8 cellular contexts compared by ENCODE assay signal in the genomic region with DNA sequence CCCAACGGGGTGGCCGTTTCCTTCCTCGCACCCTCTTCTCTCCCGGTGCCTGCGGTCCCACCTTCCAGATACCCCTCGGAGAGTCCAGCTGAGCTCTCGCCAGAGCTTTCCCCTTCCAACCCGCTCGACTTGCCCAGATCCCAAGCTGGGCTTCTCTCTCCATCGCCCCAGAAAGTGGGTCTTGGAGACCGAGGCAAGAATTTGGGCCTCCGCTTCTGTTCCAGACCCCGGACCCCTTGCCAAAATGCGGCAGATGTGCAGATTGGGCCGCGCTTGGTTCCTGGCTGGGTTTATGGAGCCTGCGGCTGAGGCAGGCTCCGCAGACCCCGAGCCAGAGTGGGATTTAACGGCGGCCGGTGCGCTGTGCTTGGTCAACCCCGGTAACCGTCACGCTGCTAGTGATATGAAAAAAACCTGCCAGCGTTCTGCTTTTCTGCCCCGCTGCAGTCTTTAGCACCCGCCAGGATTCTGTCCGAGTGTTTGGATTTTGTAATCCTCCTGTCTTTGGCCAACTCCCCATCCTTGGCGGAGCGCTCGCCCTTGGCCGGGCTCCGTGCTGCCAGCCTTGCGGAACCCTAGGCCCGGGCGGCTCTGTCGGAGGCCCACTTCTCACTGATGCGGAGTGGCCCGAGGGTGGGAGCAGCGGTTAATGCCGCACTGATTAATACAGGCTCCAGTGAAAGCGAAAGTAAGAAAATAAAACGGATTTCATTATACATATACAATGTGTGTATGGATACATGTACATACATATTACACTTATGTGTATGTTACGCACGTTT. TPM values are rescaled to one million over a fixed set of nuclear protein-coding genes. Genes with fewer than 3 reads are reported as not detected.
DNase-seq lines count a peak whose midpoint lies in the region; ATAC-seq and TF ChIP-seq lines count a peak whose summit lies in the region.

No MANE protein-coding gene starts in this region.

- intact Hi-C loops in gastrocnemius medialis (cut with DNase I; ENCODE audit: low total_unique reads) = loop anchor here (2.0 to 10.0 kb wide), 3 partner anchors 61 to 119 kb away; a partner anchor contains a TSS

- H3K27ac ChIP-seq in gastrocnemius medialis = peak overlapping the region; percentile 89 to 91 (median 90)

- TF ChIP-seq POLR2A in gastrocnemius medialis (IDR thresholded peaks at IDR 0.05) = no peak

- DNase-seq in GM04504 (ENCODE audit: low read depth) (peak; percentile 35), HK-2 (ENCODE audit: unreplicated experiment) (peak; percentile 8), T follicular helper cell (ENCODE audit: low read depth) (peak; percentile 4), astrocyte of the spinal cord (ENCODE audit: low read depth, low spot score) (peak; percentile 39), gastrocnemius medialis (peak; percentile 24 to 50), cerebellar nuclear complex (lab: John Stamatoyannopoulos, UW) (no peak)

- peaks cover 28 to 37% (median 35%) of the 10 kb centered on the region in 3 donors for H3K27me3 ChIP-seq in gastrocnemius medialis

- peaks cover 10 to 12% of the 10 kb centered on the region in 2 donors for H3K4me1 ChIP-seq in gastrocnemius medialis

- H3K36me3 ChIP-seq in gastrocnemius medialis = no peaks in the 10 kb centered on the region

- H3K9me3 ChIP-seq in gastrocnemius medialis = peaks cover 0 to 4% (median 0%) of the 10 kb centered on the region in 3 donors

- TF ChIP-seq CTCF in astrocyte of the spinal cord (IDR thresholded peaks at IDR 0.05; ENCODE audit: low read depth, low read length) (no peak), gastrocnemius medialis (IDR thresholded peaks at IDR 0.05 in 4 of 5, conservative IDR thresholded peaks at IDR 0.05 in 1 of 5) (no peak)

- ATAC-seq in gastrocnemius medialis (peak; percentile 72 to 74), HG03378 (IDR thresholded peaks at IDR 0.05; ENCODE audit: unreplicated experiment) (no peak)

- in situ Hi-C loops in astrocyte of the spinal cord (cut with HindIII; ENCODE audit: low sequenced_read_pairs) = no loop called here
- in situ Hi-C loops in gastrocnemius medialis (cut with MboI; ENCODE audit: low sequenced_read_pairs in 4 of 4) = no loop called here

- H3K4me3 ChIP-seq in astrocyte of the spinal cord (ENCODE audit: low read depth, low read length) = peak overlapping the region; percentile 49
- peak overlapping the region; percentile 8 for H3K4me3 ChIP-seq in iPS-11a (ENCODE audit: low read depth, low read length)
- H3K4me3 ChIP-seq in gastrocnemius medialis = peak overlapping the region; percentile 68 to 83 (median 71)

RNA-seq across cellular contexts. Expression of a gene that starts 0.8 kb away (rescaled TPM):
- total RNA-seq in gastrocnemius medialis = 10 to 100 TPM in 2 of 4 donors, 1 to 10 TPM in 2; 8.9 to 11.8 (median 10.0) TPM

RNA-seq across cellular contexts. Expression of a gene that starts 58.1 kb away (rescaled TPM):
- 1 to 10 TPM in 2 of 4 donors, under 1 TPM in 2; 0.76 to 2.2 (median 1.3) TPM for total RNA-seq in gastrocnemius medialis

Comparison
In these comparisons a context has a peak if more than half of its experiments do, and no peak if none do; other contexts are left out.
1. DNase-seq: peak in GM04504 (single experiment), HK-2 (single experiment), T follicular helper cell (single experiment), astrocyte of the spinal cord (single experiment) and gastrocnemius medialis (2 of 2); none in cerebellar nuclear complex (0 of 2).
2. H3K4me3 ChIP-seq: peak in every context shown above with its lines; median percentile 71 in gastrocnemius medialis; 49 in astrocyte of the spinal cord; 8 in iPS-11a.